In genomic region chr5:142181096-142181495, GRCh38 we compare ENCODE assay signal across 12 cellular contexts.
"Had no signal": no experiment of that assay in that cellular context is flagged by ENCODE, and none has a peak within 500 bp of the region (broad histone marks: within the 10 kb centered on the region; RNA-seq: fewer than 3 reads in every experiment).

No MANE protein-coding gene starts in this region.

- H3K4me1 ChIP-seq: ascending aorta, esophagus squamous epithelium, tibial nerve had no signal

- ATAC-seq: activated naive CD8-positive, alpha-beta T cell treated with anti-CD3 and anti-CD28 coated beads, Interleukin-2, amount 50 U/mL, for 24 hours had no signal

- H3K36me3 ChIP-seq: ascending aorta, esophagus squamous epithelium, left ventricle myocardium inferior, neutrophil, tibial nerve had no signal

- H3K27me3 ChIP-seq: ascending aorta, tibial nerve had no signal

- DNase-seq: activated CD4-positive, alpha-beta T cell treated with anti-CD3 and anti-CD28 coated beads, Interleukin-2, amount 50 U/mL, for 4 hours; activated CD4-positive, CD25-positive, alpha-beta regulatory T cell treated with anti-CD3 and anti-CD28 coated beads, Interleukin-2, amount 50 U/mL, for 72 hours; activated naive CD4-positive, alpha-beta T cell; activated naive CD8-positive, alpha-beta T cell treated with anti-CD3 and anti-CD28 coated beads, Interleukin-2, amount 50 U/mL, for 24 hours; activated T-cell treated with anti-CD3 and anti-CD28 coated beads, Interleukin-2, amount 50 U/mL, for 1 hour; esophagus squamous epithelium; foreskin fibroblast; left ventricle myocardium inferior; retina had no signal

- H3K4me3 ChIP-seq: ascending aorta, esophagus squamous epithelium, left ventricle myocardium inferior, tibial nerve had no signal

- H3K9me3 ChIP-seq: ascending aorta, esophagus squamous epithelium, left ventricle myocardium inferior, neutrophil, tibial nerve had no signal

- H3K27ac ChIP-seq: ascending aorta, esophagus squamous epithelium, left ventricle myocardium inferior, neutrophil, tibial nerve had no signal
